Comparison of ENCODE assay signal across 1 cellular context in the genomic region with DNA sequence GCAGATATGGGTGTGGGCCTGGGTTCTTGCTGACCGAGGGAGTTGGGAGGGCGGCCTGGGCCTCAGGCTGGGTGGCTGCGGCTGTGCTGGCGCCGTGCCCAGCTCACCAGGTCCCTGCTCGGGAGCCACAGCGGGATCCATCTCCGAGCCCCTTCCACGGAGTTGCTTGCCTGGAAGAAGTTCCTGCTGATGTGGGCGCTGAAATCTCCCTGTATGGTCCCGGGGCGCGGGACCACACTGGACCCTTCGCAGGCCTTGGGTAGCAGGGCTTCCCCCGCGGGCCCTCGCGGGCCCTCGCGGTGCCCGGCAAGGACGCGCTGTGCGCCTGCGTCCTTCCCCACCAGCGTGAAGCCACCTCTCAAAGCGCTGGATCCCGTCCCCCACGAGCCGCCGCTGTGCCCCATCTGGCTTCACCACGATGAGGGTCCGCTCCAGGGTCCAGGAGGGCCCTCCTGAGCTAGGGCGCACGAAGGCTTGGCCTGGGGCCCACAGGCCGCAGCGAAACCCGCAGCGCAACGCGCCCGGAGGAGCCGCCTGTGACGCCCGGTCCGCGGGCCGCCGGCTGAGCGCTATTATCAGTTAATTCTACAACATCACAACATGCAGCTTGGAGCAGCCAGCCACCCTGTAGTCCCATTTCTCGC.
TF ChIP-seq lines count a peak whose summit lies in the region.

No MANE protein-coding gene starts in this region.

TF ChIP-seq in H1, 55 proteins besides CTCF, POLR2A, EP300 and RAD21:
- TF ChIP-seq GABPA (IDR thresholded peaks at IDR 0.05; ENCODE audit: borderline replicate concordance, insufficient read depth, low read length) (0 out of 2 replicates have a peak, but pooled peaks have one; percentile 34), MAFK (IDR thresholded peaks at IDR 0.05; ENCODE audit: low read depth, low read length) (no peak), BCL11A (IDR thresholded peaks at IDR 0.05; ENCODE audit: low read depth in 2 of 2, low read length in 2 of 2) (no peak)
